In the genomic region with DNA sequence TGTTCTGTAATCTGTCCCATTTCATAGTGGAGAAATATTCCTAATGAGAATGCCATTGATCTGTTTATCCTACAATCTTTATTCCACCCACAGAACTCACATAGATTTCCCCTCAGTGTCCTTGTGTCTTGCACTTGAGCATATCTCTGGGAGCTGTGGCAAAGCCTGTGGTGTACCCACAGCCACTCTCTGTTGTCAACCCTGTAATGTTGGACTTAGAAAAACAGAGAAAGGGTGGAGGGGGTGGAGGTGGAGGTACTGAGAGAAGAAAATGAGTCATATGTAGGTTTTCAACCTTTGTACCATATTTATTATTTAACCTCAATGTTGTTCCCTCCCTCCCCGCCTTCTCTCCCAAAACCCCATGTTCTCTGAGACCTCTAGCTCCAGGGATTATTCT, we compare ENCODE assay signal across 35 cellular contexts. TPM values are rescaled to one million over a fixed set of nuclear protein-coding genes. Genes with fewer than 3 reads are reported as not detected.
"Had no signal": no experiment of that assay in that cellular context is flagged by ENCODE, and none has a peak within 500 bp of the region (broad histone marks: within the 10 kb centered on the region; RNA-seq: fewer than 3 reads in every experiment).

No MANE protein-coding gene starts in this region.

- H3K9me3 ChIP-seq: adrenal gland, body of pancreas, breast epithelium had no signal

- H3K4me1 ChIP-seq: adrenal gland, body of pancreas, breast epithelium had no signal

- FAIRE-seq: astrocyte, TTC549 had no signal

- H3K4me3 ChIP-seq: adrenal gland, body of pancreas, breast epithelium had no signal

- H3K36me3 ChIP-seq: adrenal gland, brain microvascular endothelial cell, breast epithelium had no signal

- ATAC-seq: activated CD8-positive, alpha-beta T cell treated with anti-CD3 and anti-CD28 coated beads for 36 hours; activated naive CD4-positive, alpha-beta T cell treated with anti-CD3 and anti-CD28 coated beads, Interleukin-2, amount 50 U/mL, for 72 hours; activated T-cell treated with anti-CD3 and anti-CD28 coated beads, Interleukin-2, amount 50 U/mL, for 4 hours; activated T-cell treated with anti-CD3 and anti-CD28 coated beads, Interleukin-2, amount 50 U/mL, for 72 hours; activated T-helper 17 cell treated with anti-CD3 and anti-CD28 coated beads, Interleukin-2, amount 50 U/mL, for 72 hours; body of pancreas had no signal

- H3K27ac ChIP-seq: adrenal gland, body of pancreas, brain microvascular endothelial cell, breast epithelium, VCaP had no signal

- DNase-seq: activated B cell treated with CpG ODN at 0.5 μM for 24 hours; activated CD4-positive, alpha-beta memory T cell treated with anti-CD3 and anti-CD28 coated beads for 36 hours; activated CD4-positive, alpha-beta T cell treated with anti-CD3 and anti-CD28 coated beads for 4 hours; activated CD4-positive, alpha-beta T cell treated with anti-CD3 and anti-CD28 coated beads, Interleukin-2, amount 10 ng/mL, durations not matched to agents 24 days and 14 days; activated CD4-positive, alpha-beta T cell treated with anti-CD3 and anti-CD28 coated beads, Interleukin-2, amount 50 U/mL, for 1 hour; activated CD4-positive, alpha-beta T cell treated with anti-CD3 and anti-CD28 coated beads, Interleukin-2, amount 50 U/mL, for 4 hours; activated CD4-positive, CD25-positive, alpha-beta regulatory T cell treated with anti-CD3 and anti-CD28 coated beads, Interleukin-2, amount 50 U/mL, for 72 hours; activated CD8-positive, alpha-beta memory T cell treated with anti-CD3 and anti-CD28 coated beads, Interleukin-2, amount 50 U/mL, for 4 hours; activated CD8-positive, alpha-beta T cell treated with anti-CD3 and anti-CD28 coated beads for 36 hours; activated effector memory CD4-positive, alpha-beta T cell treated with anti-CD3 and anti-CD28 coated beads, Interleukin-2, amount 50 U/mL, for 16 hours; activated gamma-delta T cell treated with Interleukin-2 at 50 U/mL for 16 hours; activated naive CD4-positive, alpha-beta T cell; activated naive CD4-positive, alpha-beta T cell treated with anti-CD3 and anti-CD28 coated beads for 36 hours; activated naive CD4-positive, alpha-beta T cell treated with anti-CD3 and anti-CD28 coated beads, Interleukin-2, amount 50 U/mL, for 16 hours; activated naive CD8-positive, alpha-beta T cell treated with anti-CD3 and anti-CD28 coated beads for 36 hours; activated T-cell treated with anti-CD3 and anti-CD28 coated beads for 4 hours; activated T-cell treated with anti-CD3 and anti-CD28 coated beads, Interleukin-2, amount 50 U/mL, for 1 hour; activated T-cell treated with anti-CD3 and anti-CD28 coated beads, Interleukin-2, amount 50 U/mL, for 4 hours; activated T-cell treated with anti-CD3 and anti-CD28 coated beads, Interleukin-2, amount 50 U/mL, for 72 hours; adrenal gland; amniotic stem cell; aorta; body of pancreas; brain microvascular endothelial cell; central memory CD4-positive, alpha-beta T cell; T-helper 2 cell; T-helper 9 cell had no signal

- H3K27me3 ChIP-seq: adrenal gland, body of pancreas, brain microvascular endothelial cell, breast epithelium had no signal

RNA-seq across cellular contexts. Expression of a gene that starts 46.9 kb away (rescaled TPM):
- total RNA-seq: activated B cell treated with CpG ODN at 0.5 μM for 24 hours; activated CD4-positive, alpha-beta memory T cell treated with anti-CD3 and anti-CD28 coated beads for 36 hours; activated CD4-positive, alpha-beta T cell treated with anti-CD3 and anti-CD28 coated beads, Interleukin-2, amount 10 ng/mL, durations not matched to agents 24 days and 14 days; activated CD8-positive, alpha-beta memory T cell treated with anti-CD3 and anti-CD28 coated beads for 36 hours; activated CD8-positive, alpha-beta T cell treated with anti-CD3 and anti-CD28 coated beads for 36 hours; activated naive CD4-positive, alpha-beta T cell treated with anti-CD3 and anti-CD28 coated beads for 36 hours; activated naive CD4-positive, alpha-beta T cell treated with anti-CD3 and anti-CD28 coated beads, Interleukin-2, amount 50 U/mL, for 72 hours; activated naive CD8-positive, alpha-beta T cell treated with anti-CD3 and anti-CD28 coated beads for 36 hours; activated T-cell treated with anti-CD3 and anti-CD28 coated beads, Interleukin-2, amount 50 U/mL, for 4 hours; activated T-cell treated with anti-CD3 and anti-CD28 coated beads, Interleukin-2, amount 50 U/mL, for 72 hours; activated T-helper 1 cell treated with anti-CD3 and anti-CD28 coated beads, Interleukin-12 subunit alpha, Interleukin-12 subunit beta, Interleukin-2, Interleukin-4 antibody, amounts not matched to agents 30 ng/mL and 10 ng/mL and 1 ng/mL, durations not matched to agents 14 hours and 24 hours and 36 hours; activated T-helper 17 cell treated with anti-CD3 and anti-CD28 coated beads, Interleukin-2, amount 50 U/mL, for 72 hours had no signal
